ENCODE assay signal across 27 cellular contexts in genomic region chr5:40364441-40364840, GRCh38.
"Had no signal": no experiment of that assay in that cellular context is flagged by ENCODE, and none has a peak within 500 bp of the region (broad histone marks: within the 10 kb centered on the region; RNA-seq: fewer than 3 reads in every experiment).

No MANE protein-coding gene starts in this region.

- H3K36me3 ChIP-seq: MG63 had no signal

- H3K27ac Mint-ChIP-seq: activated CD8-positive, alpha-beta T cell treated with anti-CD3 and anti-CD28 coated beads, Interleukin-2, amount 10 ng/mL, durations not matched to agents 7 days and 5 days; activated naive CD4-positive, alpha-beta T cell treated with anti-CD3 and anti-CD28 coated beads, Interleukin-2, amount 50 U/mL, for 24 hours; activated T-cell treated with anti-CD3 and anti-CD28 coated beads, Interleukin-2, amount 50 U/mL, for 24 hours; activated T-helper 1 cell treated with anti-CD3 and anti-CD28 coated beads, Interleukin-12 subunit alpha, Interleukin-12 subunit beta, Interleukin-2, Interleukin-4 antibody, amounts not matched to agents 30 ng/mL and 10 ng/mL and 1 ng/mL, durations not matched to agents 14 hours and 24 hours and 36 hours had no signal

- H3K4me3 ChIP-seq: MG63 had no signal

- DNase-seq: activated CD4-positive, alpha-beta T cell treated with anti-CD3 and anti-CD28 coated beads for 4 hours; activated CD8-positive, alpha-beta memory T cell treated with anti-CD3 and anti-CD28 coated beads, Interleukin-2, amount 50 U/mL, for 48 hours; activated CD8-positive, alpha-beta T cell treated with anti-CD3 and anti-CD28 coated beads, Interleukin-2, amount 10 ng/mL, durations not matched to agents 7 days and 5 days; activated effector memory CD4-positive, alpha-beta T cell treated with Interleukin-2 at 50 U/mL for 16 hours; activated naive CD4-positive, alpha-beta T cell; activated T-cell treated with anti-CD3 and anti-CD28 coated beads, Interleukin-2, amount 50 U/mL, for 24 hours; aorta; central memory CD4-positive, alpha-beta T cell; MG63; NCI-H1092 treated with DMSO at 0.1 percent for 48 hours; NCI-H1417 treated with DMSO at 0.1 percent for 48 hours; NCI-H1694; NCI-H2029; NCI-H2107; NCI-H2171 treated with DMSO at 0.1 percent for 48 hours; NCI-H226; NCI-H510A; NCI-H526 treated with DMSO at 0.1 percent for 48 hours; NCI-H82; OCI-M1; RPMI8226; T-helper 1 cell had no signal

- H3K27me3 Mint-ChIP-seq: activated naive CD4-positive, alpha-beta T cell treated with anti-CD3 and anti-CD28 coated beads, Interleukin-2, amount 50 U/mL, for 24 hours; activated T-cell treated with anti-CD3 and anti-CD28 coated beads, Interleukin-2, amount 50 U/mL, for 24 hours had no signal

- ATAC-seq: activated CD4-positive, CD25-positive, alpha-beta regulatory T cell treated with anti-CD3 and anti-CD28 coated beads, Interleukin-2, amount 50 U/mL, for 24 hours; activated CD8-positive, alpha-beta T cell treated with anti-CD3 and anti-CD28 coated beads, Interleukin-2, amount 10 ng/mL, durations not matched to agents 7 days and 5 days; Panc1; Right ventricle myocardium inferior had no signal

- H3K27me3 ChIP-seq: MG63 had no signal

- H3K4me3 Mint-ChIP-seq: activated CD8-positive, alpha-beta T cell treated with anti-CD3 and anti-CD28 coated beads, Interleukin-2, amount 10 ng/mL, durations not matched to agents 7 days and 5 days; activated naive CD4-positive, alpha-beta T cell treated with anti-CD3 and anti-CD28 coated beads, Interleukin-2, amount 50 U/mL, for 24 hours; activated T-cell treated with anti-CD3 and anti-CD28 coated beads, Interleukin-2, amount 50 U/mL, for 24 hours; activated T-helper 1 cell treated with anti-CD3 and anti-CD28 coated beads, Interleukin-12 subunit alpha, Interleukin-12 subunit beta, Interleukin-2, Interleukin-4 antibody, amounts not matched to agents 30 ng/mL and 10 ng/mL and 1 ng/mL, durations not matched to agents 14 hours and 24 hours and 36 hours had no signal

- H3K9me3 ChIP-seq: MG63 had no signal

- H3K9me3 Mint-ChIP-seq: activated naive CD4-positive, alpha-beta T cell treated with anti-CD3 and anti-CD28 coated beads, Interleukin-2, amount 50 U/mL, for 24 hours had no signal
